Comparison of ENCODE assay signal across 11 cellular contexts in the genomic region with DNA sequence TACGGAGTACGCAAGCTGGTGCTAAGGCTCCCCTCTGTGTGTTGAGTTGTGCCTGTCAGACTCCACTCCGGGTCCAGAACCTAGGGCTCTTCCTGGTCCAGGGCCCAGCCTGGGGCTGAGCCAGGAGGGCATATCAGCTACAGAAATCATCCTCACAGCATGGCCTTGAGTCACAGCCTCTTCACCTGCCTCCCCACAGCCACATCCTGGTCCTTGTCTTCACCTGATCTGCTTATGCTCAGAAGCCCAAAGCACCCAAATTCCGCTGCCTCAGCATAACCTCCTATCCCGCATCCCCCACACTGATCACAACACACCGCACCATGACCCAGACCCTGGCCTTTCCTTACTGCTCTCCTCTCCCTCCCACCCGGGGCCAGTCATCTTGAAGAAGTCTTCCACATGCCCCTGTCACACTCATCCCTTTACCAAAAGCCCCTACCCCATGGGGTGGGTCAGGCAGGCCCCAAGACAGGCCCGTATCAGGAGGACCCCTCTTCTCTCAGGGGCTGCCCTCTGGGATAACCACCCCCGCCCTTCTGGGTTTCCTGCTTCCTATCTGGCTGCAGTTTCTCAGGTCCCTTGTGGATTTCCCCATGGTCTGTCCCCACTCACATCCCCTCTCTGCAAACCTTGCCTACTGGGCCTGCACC. TPM values are rescaled to one million over a fixed set of nuclear protein-coding genes. Genes with fewer than 3 reads are reported as not detected.
DNase-seq lines count a peak whose midpoint lies in the region; ATAC-seq and TF ChIP-seq lines count a peak whose summit lies in the region.
"Had no signal": no experiment of that assay in that cellular context is flagged by ENCODE, and none has a peak within 500 bp of the region (broad histone marks: within the 10 kb centered on the region; RNA-seq: fewer than 3 reads in every experiment).

No MANE protein-coding gene starts in this region.

- no peaks in the 10 kb centered on the region for H3K4me1 ChIP-seq in H9 (ENCODE audit: insufficient read depth, low read length)

- no peak overlapping the region for H3K27ac ChIP-seq in H9 (ENCODE audit: insufficient read length, low read depth, low read length)
- H3K27ac ChIP-seq: PC-9 had no signal

- no peaks in the 10 kb centered on the region for H3K36me3 Mint-ChIP-seq in H9 (ENCODE audit: insufficient read depth in 1 of 3, low read depth in 3 of 3)
- H3K36me3 Mint-ChIP-seq in activated CD4-positive, alpha-beta memory T cell treated with anti-CD3 and anti-CD28 coated beads, Interleukin-2, amount 10 ng/mL, durations not matched to agents 7 days and 5 days (ENCODE audit: low read depth) = no peaks in the 10 kb centered on the region
- H3K36me3 Mint-ChIP-seq: naive B cell had no signal

- DNase-seq in H9 (peak; percentile 18), hippocampal formation (lab: John Stamatoyannopoulos, UW) (no peak), GM10266 (ENCODE audit: extremely low spot score) (no peak)
- DNase-seq in activated CD4-positive, alpha-beta memory T cell treated with anti-CD3 and anti-CD28 coated beads, Interleukin-2, amount 10 ng/mL, durations not matched to agents 7 days and 5 days = peak; percentile 76
- DNase-seq in effector CD4-positive, alpha-beta T cell = peak; percentile 23
- peak; percentile 23 for DNase-seq in stimulated activated CD8-positive, alpha-beta memory T cell treated with anti-CD3 and anti-CD28 coated beads, Interleukin-12 subunit alpha, Interleukin-12 subunit beta, amount 100 ng/mL, for 1 hour (ENCODE audit: low read depth)
- DNase-seq: DMS 273 treated with DMSO at 0.1 percent for 48 hours, naive B cell, PC-9 had no signal

- H3K27me3 ChIP-seq in H9 (ENCODE audit: insufficient read depth, low read length) = no peaks in the 10 kb centered on the region

- H3K14ac ChIP-seq in H9 (ENCODE audit: insufficient read depth, low read length) = no peak overlapping the region

- H2BK120ac ChIP-seq in H9 (ENCODE audit: low read depth, low read length, poor library complexity, severe bottlenecking) = no peak overlapping the region

- no CpG with 5 or more reads among the region's 9 CpGs for WGBS in H9 (ENCODE audit: extremely low coverage, insufficient read length, low lambda C conversion rate)

- peak overlapping the region in 1 of 3 experiments; percentile 68; a peak in 3 of 7 replicates for H3K27ac Mint-ChIP-seq in H9
- H3K27ac Mint-ChIP-seq in activated CD4-positive, alpha-beta memory T cell treated with anti-CD3 and anti-CD28 coated beads, Interleukin-2, amount 10 ng/mL, durations not matched to agents 7 days and 5 days = peak overlapping the region; percentile 44

- no peak overlapping the region for H3K23ac ChIP-seq in H9 (ENCODE audit: insufficient read length, low read depth, low read length)

- H3K9ac ChIP-seq in H9 (ENCODE audit: extremely low read depth, insufficient read length, low read length) = no peak overlapping the region

- no peaks in the 10 kb centered on the region for H4K20me1 ChIP-seq in H9 (ENCODE audit: control insufficient read depth, insufficient read depth, insufficient read length)

- no peak overlapping the region for H2AK5ac ChIP-seq in H9 (ENCODE audit: insufficient read length, low read length)

- no peak overlapping the region for H2BK20ac ChIP-seq in H9 (ENCODE audit: low read depth, low read length, poor library complexity, severe bottlenecking)

- no peak overlapping the region for H4K5ac ChIP-seq in H9 (ENCODE audit: insufficient read length, low read depth, low read length)

- H2AFZ ChIP-seq in H9 (ENCODE audit: low read length) = no peak overlapping the region
- H2AFZ ChIP-seq: PC-9 had no signal

- H3K9me3 ChIP-seq in H9 (ENCODE audit: control insufficient read depth, low read depth, low read length) = no peaks in the 10 kb centered on the region

- no peak overlapping the region for H2BK5ac ChIP-seq in H9 (ENCODE audit: insufficient read length, low read length)

- no peak for ATAC-seq in GM19324 (IDR thresholded peaks at IDR 0.05; ENCODE audit: low FRiP score, unreplicated experiment)

- H3K18ac ChIP-seq in H9 (ENCODE audit: insufficient read length, low read depth, low read length) = no peak overlapping the region

- CTCF ChIA-PET in activated CD4-positive, alpha-beta memory T cell treated with anti-CD3 and anti-CD28 coated beads, Interleukin-2, amount 10 ng/mL, durations not matched to agents 7 days and 5 days (lab: Charles Lee) = interaction anchor here (2.0 kb wide), 1 partner anchor 469 kb away, joined by 9 read pairs; no protein-coding TSS in a partner anchor

- peaks cover 2% of the 10 kb centered on the region; the same call in 1 of the 2 replicates for H3K27me3 Mint-ChIP-seq in H9 (ENCODE audit: low read depth)
- peaks cover 8% of the 10 kb centered on the region for H3K27me3 Mint-ChIP-seq in activated CD4-positive, alpha-beta memory T cell treated with anti-CD3 and anti-CD28 coated beads, Interleukin-2, amount 10 ng/mL, durations not matched to agents 7 days and 5 days
- H3K27me3 Mint-ChIP-seq: naive B cell had no signal

- TF ChIP-seq CTCF in H9 (conservative IDR thresholded peaks at IDR 0.05) = no peak
- TF ChIP-seq CTCF in GM10266 (IDR thresholded peaks at IDR 0.05; ENCODE audit: control insufficient read depth, insufficient read depth, low read depth, missing control alignments) = no peak

- H3K79me2 ChIP-seq in H9 (ENCODE audit: insufficient read depth, low read length) = no peaks in the 10 kb centered on the region

- no peak overlapping the region for H3K4ac ChIP-seq in H9 (ENCODE audit: low read depth, low read length)

- H2BK12ac ChIP-seq in H9 (ENCODE audit: insufficient read length, low read depth, low read length) = no peak overlapping the region

- H2BK15ac ChIP-seq in H9 (ENCODE audit: low read depth, low read length) = no peak overlapping the region

- no peaks in the 10 kb centered on the region for H3K9me3 Mint-ChIP-seq in H9
- H3K9me3 Mint-ChIP-seq in activated CD4-positive, alpha-beta memory T cell treated with anti-CD3 and anti-CD28 coated beads, Interleukin-2, amount 10 ng/mL, durations not matched to agents 7 days and 5 days = no peaks in the 10 kb centered on the region
- H3K9me3 Mint-ChIP-seq: naive B cell had no signal

- H4K8ac ChIP-seq in H9 (replicated peaks; ENCODE audit: insufficient read length, low read depth, low read length) = no peak overlapping the region

- no peak overlapping the region for H3T11ph ChIP-seq in H9 (ENCODE audit: low read length)

- POLR2A ChIA-PET in activated CD4-positive, alpha-beta memory T cell treated with anti-CD3 and anti-CD28 coated beads, Interleukin-2, amount 10 ng/mL, durations not matched to agents 7 days and 5 days (lab: Charles Lee) = interaction anchor here (0.7 to 2.3 kb wide), 6 partner anchors 17 to 423 kb away, joined by 3 to 15 read pairs (median 4); partner anchors contain the start of gene FNIP1

- no peaks in the 10 kb centered on the region for H3K23me2 ChIP-seq in H9 (ENCODE audit: insufficient read length, low read depth, low read length, poor library complexity, severe bottlenecking)

- H4K91ac ChIP-seq in H9 (ENCODE audit: insufficient read length, low read depth, low read length) = no peak overlapping the region

- H3K4me3 Mint-ChIP-seq in H9 = no peak overlapping the region
- H3K4me3 Mint-ChIP-seq in activated CD4-positive, alpha-beta memory T cell treated with anti-CD3 and anti-CD28 coated beads, Interleukin-2, amount 10 ng/mL, durations not matched to agents 7 days and 5 days = no peak overlapping the region
- H3K4me3 Mint-ChIP-seq: naive B cell had no signal

- H3K56ac ChIP-seq in H9 (ENCODE audit: insufficient read length, low read depth, low read length) = no peak overlapping the region

- no peaks in the 10 kb centered on the region for H3K79me1 ChIP-seq in H9 (ENCODE audit: insufficient read depth, low read depth, low read length, poor library complexity, severe bottlenecking)

- peaks cover 3 to 14% of the 10 kb centered on the region in 2 experiments; a peak in 2 of 4 replicates for H3K4me1 Mint-ChIP-seq in H9
- H3K4me1 Mint-ChIP-seq in activated CD4-positive, alpha-beta memory T cell treated with anti-CD3 and anti-CD28 coated beads, Interleukin-2, amount 10 ng/mL, durations not matched to agents 7 days and 5 days = peaks cover 76% of the 10 kb centered on the region

- no peak overlapping the region for H3K4me2 ChIP-seq in H9 (ENCODE audit: insufficient read depth, insufficient read length, low read length)
- H3K4me2 ChIP-seq: PC-9 had no signal

RNA-seq across cellular contexts. Expression of gene IL3, which starts 1.3 kb away (rescaled TPM):
- total RNA-seq in H9 (2021) = not detected in 2 replicates
- total RNA-seq in activated CD4-positive, alpha-beta memory T cell treated with anti-CD3 and anti-CD28 coated beads, Interleukin-2, amount 10 ng/mL, durations not matched to agents 7 days and 5 days = 1 to 10 TPM; 1.4 to 1.6 TPM
- total RNA-seq: PC-9, subcutaneous adipose tissue had no signal

RNA-seq across cellular contexts. Expression of gene CSF2, which starts 14.4 kb away (rescaled TPM):
- total RNA-seq in H9 (2021) = not detected in 2 replicates
- total RNA-seq in activated CD4-positive, alpha-beta memory T cell treated with anti-CD3 and anti-CD28 coated beads, Interleukin-2, amount 10 ng/mL, durations not matched to agents 7 days and 5 days = 10 to 100 TPM; 30.8 to 32.7 TPM
- total RNA-seq: PC-9, subcutaneous adipose tissue had no signal

RNA-seq across cellular contexts. Expression of gene ACSL6, which starts 47.7 kb away (rescaled TPM):
- total RNA-seq in H9 (2021) = 1.3 and 1.6 TPM in 2 replicates
- total RNA-seq in activated CD4-positive, alpha-beta memory T cell treated with anti-CD3 and anti-CD28 coated beads, Interleukin-2, amount 10 ng/mL, durations not matched to agents 7 days and 5 days = 10 to 100 TPM; 10.6 to 11.5 TPM
- total RNA-seq: PC-9 had no signal

Comparison
In these comparisons a context has a peak if more than half of its experiments do, and no peak if none do; other contexts are left out.
1. DNase-seq: peak in H9 (single experiment), activated CD4-positive, alpha-beta memory T cell treated with anti-CD3 and anti-CD28 coated beads, Interleukin-2, amount 10 ng/mL, durations not matched to agents 7 days and 5 days (single experiment), effector CD4-positive, alpha-beta T cell (single experiment) and stimulated activated CD8-positive, alpha-beta memory T cell treated with anti-CD3 and anti-CD28 coated beads, Interleukin-12 subunit alpha, Interleukin-12 subunit beta, amount 100 ng/mL, for 1 hour (single experiment); none in hippocampal formation (0 of 2) and GM10266 (single experiment).
2. RNA of gene CSF2, which starts 14.4 kb away (total RNA-seq): 30.8 to 32.7 TPM in activated CD4-positive, alpha-beta memory T cell treated with anti-CD3 and anti-CD28 coated beads, Interleukin-2, amount 10 ng/mL, durations not matched to agents 7 days and 5 days; not detected in H9; every median in the first group is over 10 times any median in the second.